In the genomic region with DNA sequence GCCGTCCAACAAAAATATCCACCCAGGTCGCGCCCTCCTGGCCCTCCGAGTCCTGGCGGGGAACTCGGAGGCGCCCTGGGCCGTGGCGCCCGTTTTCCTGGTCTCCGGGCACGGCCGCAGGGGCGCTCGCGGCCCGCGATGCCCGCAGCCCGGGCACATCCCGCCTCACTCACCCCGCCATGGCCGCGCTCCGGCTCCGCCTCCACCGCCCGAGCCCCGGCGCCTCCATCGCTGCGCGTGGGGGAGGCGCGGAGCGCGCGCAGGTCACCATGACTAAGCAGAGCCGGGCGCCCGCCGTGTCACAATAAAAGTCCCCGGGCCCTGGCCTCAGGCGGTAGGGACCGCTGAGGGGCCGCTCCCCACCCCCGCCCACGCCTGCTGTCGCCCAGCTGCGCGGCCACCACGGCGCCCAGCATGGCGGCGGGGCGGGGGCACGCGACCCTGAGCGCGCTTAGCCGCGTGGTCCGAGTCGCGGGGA, we compare ENCODE assay signal across 9 cellular contexts. TPM values are rescaled to one million over a fixed set of nuclear protein-coding genes. Genes with fewer than 3 reads are reported as not detected.
DNase-seq lines count a peak whose midpoint lies in the region; ATAC-seq, FAIRE-seq and TF ChIP-seq lines count a peak whose summit lies in the region.
"Had no signal": no experiment of that assay in that cellular context is flagged by ENCODE, and none has a peak within 500 bp of the region (broad histone marks: within the 10 kb centered on the region; RNA-seq: fewer than 3 reads in every experiment).

No MANE protein-coding gene starts in this region.

- peaks cover 11% of the 10 kb centered on the region for H3K36me3 ChIP-seq in BJ (ENCODE audit: control insufficient read depth, insufficient read depth, low read length)

- ATAC-seq in HG03442 (IDR thresholded peaks at IDR 0.05; ENCODE audit: unreplicated experiment) (peak; percentile 84), left colon (peak; percentile 87)

- TF ChIP-seq CTCF in BJ (IDR thresholded peaks at IDR 0.05; ENCODE audit: insufficient read depth, low read depth, low read length) (no peak), choroid plexus epithelial cell (conservative IDR thresholded peaks at IDR 0.05; ENCODE audit: low read depth, low read length) (no peak)

- intact Hi-C loops in left colon (cut with DNase I, micrococcal nuclease): no loop called here

- no peaks in the 10 kb centered on the region for H3K27me3 ChIP-seq in BJ (ENCODE audit: control insufficient read depth, insufficient read depth, low read length)

- DNase-seq in BJ (ENCODE audit: low read depth) (no peak), GM19239 (ENCODE audit: insufficient read length, low spot score) (peak; percentile 94), NCI-H510A (lab: John Stamatoyannopoulos, UW) (peak; percentile 93), choroid plexus epithelial cell (ENCODE audit: low read depth) (peak; percentile 86), left colon (peak; percentile 94 to 95)
- peak; percentile 85 to 89 for DNase-seq in activated CD4-positive, alpha-beta T cell treated with anti-CD3 and anti-CD28 coated beads for 4 hours
- peak; percentile 72 to 89 (median 80) for DNase-seq in stimulated activated CD4-positive, alpha-beta T cell treated with anti-CD3 and anti-CD28 coated beads, Interleukin-1b, Interleukin-23, amount 100 ng/mL, for 24 hours (ENCODE audit: low read depth in 4 of 4, low spot score in 1 of 4)

- H3K4me3 ChIP-seq in BJ (ENCODE audit: low read depth, low read length): peak overlapping the region; percentile 97
- H3K4me3 ChIP-seq in choroid plexus epithelial cell (ENCODE audit: low read depth, low read length): peak overlapping the region; percentile 87

- FAIRE-seq in GM19239 (lab: Jason Lieb, UNC): peak; percentile 60

- POLR2A ChIA-PET in BJ (lab: Charles Lee): no interaction called here

- CTCF ChIA-PET in BJ (lab: Yijun Ruan, JAX): interaction anchor here (0.6 kb wide), 1 partner anchor 70 kb away, joined by 3 read pairs; no protein-coding TSS in a partner anchor

RNA-seq across cellular contexts. Expression of gene KEAP1, which starts 0.6 kb away (rescaled TPM):
- polyA plus RNA-seq in BJ (2011; rRNA removed): 47.3 and 114 TPM in 2 replicates
- polyA minus RNA-seq in BJ (2011; rRNA and poly(A)+ RNA removed): 73.1 and 104 TPM in 2 replicates
- total RNA-seq in left colon: 10 to 100 TPM; 52.3 to 54.5 TPM

RNA-seq across cellular contexts. Expression of gene S1PR5, which starts 14.7 kb away (rescaled TPM):
- 0.23 and 0.40 TPM in 2 replicates for polyA plus RNA-seq in BJ (2011; rRNA removed)
- 0.14 and 0.21 TPM in 2 replicates for polyA minus RNA-seq in BJ (2011; rRNA and poly(A)+ RNA removed)
- total RNA-seq in left colon: under 1 TPM; 0.15 to 0.20 TPM
- total RNA-seq: T-helper 2 cell treated with Interferon-gamma antibody and Interleukin-4, amounts not matched to agents 100 ng/mL and 5 ng/mL, for 36 hours had no signal

RNA-seq across cellular contexts. Expression of gene ATG4D, which starts 41.1 kb away (rescaled TPM):
- 6.8 and 13.0 TPM in 2 replicates for polyA plus RNA-seq in BJ (2011; rRNA removed)
- 10.0 and 17.1 TPM in 2 replicates for polyA minus RNA-seq in BJ (2011; rRNA and poly(A)+ RNA removed)
- 10 to 100 TPM; 87.0 to 93.9 TPM for total RNA-seq in left colon
